In the genomic region with DNA sequence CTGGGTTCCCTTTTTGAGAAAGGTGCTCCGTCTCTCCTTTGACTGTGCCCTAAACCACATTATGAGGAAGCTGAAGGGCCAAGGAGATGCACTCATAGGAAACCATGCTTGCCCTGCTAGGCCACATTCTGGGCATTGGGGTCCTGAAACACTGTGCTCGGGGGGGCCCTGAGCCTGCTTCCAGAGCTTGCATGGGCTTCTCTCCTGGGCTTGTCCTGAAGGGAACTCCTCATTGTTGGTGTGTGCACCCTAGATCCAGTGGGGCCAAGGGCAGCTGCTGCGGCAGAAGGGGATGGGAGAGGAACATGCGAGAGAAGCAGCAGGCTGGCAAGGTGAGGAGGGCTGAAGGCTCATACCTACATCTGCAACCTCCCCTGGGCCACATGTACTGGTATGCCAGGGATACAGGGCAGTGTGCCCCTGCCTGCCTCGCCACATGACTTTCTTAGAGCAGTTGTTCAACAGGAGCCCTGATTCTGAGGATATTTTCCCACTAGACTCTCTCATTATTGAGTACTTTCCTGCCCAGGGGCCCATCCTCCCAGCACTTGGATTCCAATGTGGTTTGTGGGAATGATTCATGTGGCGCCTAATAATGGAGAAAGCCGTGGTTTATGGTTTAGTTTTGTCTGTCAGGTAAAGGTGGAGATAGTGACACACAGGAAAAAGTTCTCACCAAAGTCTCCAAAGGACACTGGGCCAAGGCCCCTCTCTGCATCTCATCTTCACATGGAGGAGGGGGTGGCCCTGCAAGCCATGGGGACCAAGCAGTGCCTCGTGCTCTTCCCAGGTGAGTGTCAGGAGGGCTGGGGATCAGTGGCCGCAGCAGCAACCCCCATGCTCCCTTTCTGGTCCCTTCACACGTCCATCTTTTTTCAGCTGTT, we compare ENCODE assay signal across 16 cellular contexts.
DNase-seq lines count a peak whose midpoint lies in the region; TF ChIP-seq lines count a peak whose summit lies in the region.
"Had no signal": no experiment of that assay in that cellular context is flagged by ENCODE, and none has a peak within 500 bp of the region (broad histone marks: within the 10 kb centered on the region; RNA-seq: fewer than 3 reads in every experiment).

No MANE protein-coding gene starts in this region.

- H3K4me1 Mint-ChIP-seq in activated naive CD8-positive, alpha-beta T cell treated with anti-CD3 and anti-CD28 coated beads for 36 hours, result peaks cover 22% of the 10 kb centered on the region

- no peaks in the 10 kb centered on the region for H3K27me3 Mint-ChIP-seq in activated naive CD8-positive, alpha-beta T cell treated with anti-CD3 and anti-CD28 coated beads for 36 hours

- H3K4me1 ChIP-seq in MM.1S (ENCODE audit: low read length), result no peaks in the 10 kb centered on the region

- TF ChIP-seq CTCF in MM.1S (IDR thresholded peaks at IDR 0.05; ENCODE audit: low read length), result no peak

- H3K27ac Mint-ChIP-seq in activated naive CD8-positive, alpha-beta T cell treated with anti-CD3 and anti-CD28 coated beads for 36 hours, result peak overlapping the region; percentile 31

- H3K36me3 ChIP-seq in MM.1S (replicated peaks; ENCODE audit: insufficient read depth, low read length), result no peaks in the 10 kb centered on the region

- H3F3A ChIP-seq in MM.1S (ENCODE audit: insufficient read depth, low read length), result no peaks in the 10 kb centered on the region

- H3K4me3 ChIP-seq in MM.1S (ENCODE audit: low read length), result no peak overlapping the region
- H3K4me3 ChIP-seq: K562 had no signal

- H2AFZ ChIP-seq in MM.1S (ENCODE audit: low read length), result no peak overlapping the region

- no peaks in the 10 kb centered on the region for H3K9me2 ChIP-seq in MM.1S (replicated peaks; ENCODE audit: insufficient read depth, low read length)

- H3K36me3 Mint-ChIP-seq in activated naive CD8-positive, alpha-beta T cell treated with anti-CD3 and anti-CD28 coated beads for 36 hours, result no peaks in the 10 kb centered on the region

- H3K27me3 ChIP-seq in MM.1S (replicated peaks; ENCODE audit: insufficient read depth, low read length), result no peaks in the 10 kb centered on the region

- no peak overlapping the region for H3K9ac ChIP-seq in MM.1S (ENCODE audit: low read length)

- no peak overlapping the region for H3K4me2 ChIP-seq in MM.1S (ENCODE audit: low read depth, low read length)

- no peaks in the 10 kb centered on the region for H3K79me2 ChIP-seq in MM.1S (ENCODE audit: low read length)

- no peaks in the 10 kb centered on the region for H3K9me3 Mint-ChIP-seq in activated naive CD8-positive, alpha-beta T cell treated with anti-CD3 and anti-CD28 coated beads for 36 hours

- no peaks in the 10 kb centered on the region for H4K20me1 ChIP-seq in MM.1S (ENCODE audit: insufficient read depth, low read length)

- peak; percentile 38 for DNase-seq in AG08395 (ENCODE audit: low spot score)
- peak; percentile 73 for DNase-seq in HT1080 (ENCODE audit: low read depth)
- DNase-seq in activated naive CD8-positive, alpha-beta T cell treated with anti-CD3 and anti-CD28 coated beads for 36 hours, result no peak
- DNase-seq in kidney glomerular epithelial cell (lab: John Stamatoyannopoulos, UW), result peak; percentile 60
- no peak for DNase-seq in foreskin melanocyte
- no peak for DNase-seq in globus pallidus (ENCODE audit: low spot score)
- DNase-seq in MM.1S, result no peak
- no peak for DNase-seq in NCI-H1105 treated with DMSO at 0.1 percent for 48 hours (lab: John Stamatoyannopoulos, UW)
- DNase-seq: activated CD4-positive, alpha-beta T cell treated with anti-CD3 and anti-CD28 coated beads, Interleukin-2, amount 50 U/mL, for 1 hour; effector memory CD4-positive, alpha-beta T cell; mesendoderm; NCI-H1694 treated with DMSO at 0.1 percent for 48 hours; NCI-H524; stimulated activated naive CD4-positive, alpha-beta T cell; T-helper 17 cell had no signal

- H3K4me3 Mint-ChIP-seq in activated naive CD8-positive, alpha-beta T cell treated with anti-CD3 and anti-CD28 coated beads for 36 hours, result no peak overlapping the region
- H3K4me3 Mint-ChIP-seq: T-helper 17 cell had no signal

- H3K9me3 ChIP-seq in MM.1S (replicated peaks; ENCODE audit: insufficient read depth, low read length), result no peaks in the 10 kb centered on the region

- H3K27ac ChIP-seq in MM.1S (ENCODE audit: low read length), result no peak overlapping the region

Comparison
In these comparisons a context has a peak if more than half of its experiments do, and no peak if none do; other contexts are left out.
1. DNase-seq: peak in AG08395 (single experiment), HT1080 (single experiment) and kidney glomerular epithelial cell (single experiment); none in activated naive CD8-positive, alpha-beta T cell treated with anti-CD3 and anti-CD28 coated beads for 36 hours (single experiment), foreskin melanocyte (single experiment), globus pallidus (single experiment), MM.1S (single experiment) and NCI-H1105 treated with DMSO at 0.1 percent for 48 hours (single experiment).